ENCODE assay signal across 1 cellular context in genomic region chr22:50178871-50179869, GRCh38.
TF ChIP-seq lines count a peak whose summit lies in the region.

No MANE protein-coding gene starts in this region.

TF ChIP-seq in HepG2, 621 proteins besides CTCF, POLR2A, EP300 and RAD21:
- no peak for TF ChIP-seq ISX (CRISPR knock-in tag; conservative IDR thresholded peaks at IDR 0.05)
- TF ChIP-seq NR2C2 (CRISPR knock-in tag; IDR thresholded peaks at IDR 0.05; ENCODE audit: borderline replicate concordance) = peak; percentile 63
- peak; percentile 29; the same call in 1 of the 2 replicates for TF ChIP-seq NR2F6 (IDR thresholded peaks at IDR 0.05)
- TF ChIP-seq NR2F6 (CRISPR knock-in tag; IDR thresholded peaks at IDR 0.05) = no peak
- TF ChIP-seq HOXA3 (CRISPR knock-in tag; IDR thresholded peaks at IDR 0.05) = peak; percentile 14; the same call in 1 of the 2 replicates
- TF ChIP-seq ZNF17 (CRISPR knock-in tag; IDR thresholded peaks at IDR 0.05) = no peak
- peak; percentile 34; the same call in 1 of the 2 replicates for TF ChIP-seq HNF4A (CRISPR knock-in tag; IDR thresholded peaks at IDR 0.05)
- TF ChIP-seq ZNF33A (CRISPR knock-in tag; IDR thresholded peaks at IDR 0.05; ENCODE audit: borderline replicate concordance) = no peak
- TF ChIP-seq ZNF136 (CRISPR knock-in tag; IDR thresholded peaks at IDR 0.05; ENCODE audit: low read depth) = no peak
- TF ChIP-seq ZNF672 (CRISPR knock-in tag; IDR thresholded peaks at IDR 0.05) = no peak
